ENCODE assay signal across 28 cellular contexts in the genomic region with DNA sequence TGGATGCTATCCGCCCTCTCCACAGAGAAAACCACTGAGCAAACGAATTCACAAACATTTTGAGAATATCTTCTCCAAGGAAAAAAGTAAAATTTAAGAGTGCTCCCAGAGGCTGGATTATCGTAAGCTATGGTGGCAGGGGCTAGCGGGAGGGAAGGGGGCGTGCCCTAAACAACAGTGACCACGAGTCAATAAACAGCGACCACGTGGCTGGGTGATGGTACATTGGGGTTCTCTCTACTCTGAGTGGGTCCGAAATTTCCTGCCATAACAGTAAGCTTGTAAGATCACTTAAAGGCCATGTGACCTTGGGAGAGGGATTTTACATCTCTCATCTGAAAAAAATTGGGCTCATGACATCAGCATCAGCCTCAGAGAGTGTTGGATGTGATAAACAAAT.
"Had no signal": no experiment of that assay in that cellular context is flagged by ENCODE, and none has a peak within 500 bp of the region (broad histone marks: within the 10 kb centered on the region; RNA-seq: fewer than 3 reads in every experiment).

No MANE protein-coding gene starts in this region.

- H3K36me3 ChIP-seq: left lung, pancreas, prostate gland, thyroid gland, transverse colon, upper lobe of left lung, vagina had no signal

- H3K9me3 Mint-ChIP-seq: mesothelial cell of epicardium; naive B cell; natural killer cell; nephron progenitor cell; stimulated activated effector memory CD8-positive, alpha-beta T cell treated with anti-CD3 and anti-CD28 coated beads, Interleukin-12 subunit alpha, Interleukin-12 subunit beta, amount 100 ng/mL, for 72 hours had no signal

- H3K4me1 ChIP-seq: left lung, prostate gland, testis, thyroid gland had no signal

- H3K4me3 Mint-ChIP-seq: mesothelial cell of epicardium; natural killer cell; nephron progenitor cell; stimulated activated effector memory CD8-positive, alpha-beta T cell treated with anti-CD3 and anti-CD28 coated beads, Interleukin-12 subunit alpha, Interleukin-12 subunit beta, amount 100 ng/mL, for 72 hours had no signal

- H3K36me3 Mint-ChIP-seq: mesothelial cell of epicardium, natural killer cell had no signal

- ATAC-seq: left colon; left lung; natural killer cell; pancreas; right cardiac atrium; stimulated activated effector memory CD8-positive, alpha-beta T cell treated with anti-CD3 and anti-CD28 coated beads, Interleukin-12 subunit alpha, Interleukin-12 subunit beta, amount 100 ng/mL, for 72 hours; stimulated activated naive CD8-positive, alpha-beta T cell treated with anti-CD3 and anti-CD28 coated beads, Interleukin-15, Interleukin-2, amounts not matched to agents 100 U/mL and 50 U/mL, for 24 hours had no signal

- DNase-seq: hippocampal formation; kidney; left colon; left lung; mesendoderm; naive B cell; natural killer cell; nephron progenitor cell; nucleus accumbens; pancreas; posterior cingulate gyrus; retina; right cardiac atrium; sigmoid colon; small intestine; spleen; stimulated activated CD4-positive, alpha-beta T cell treated with anti-CD3 and anti-CD28 coated beads, Interleukin-4, amount 100 ng/mL, for 24 hours; stimulated activated naive CD8-positive, alpha-beta T cell treated with anti-CD3 and anti-CD28 coated beads, Interleukin-15, Interleukin-2, amounts not matched to agents 100 U/mL and 50 U/mL, for 24 hours; stomach; testis; thyroid gland; transverse colon; upper lobe of left lung had no signal

- H3K27me3 Mint-ChIP-seq: naive B cell had no signal

- H3K27ac Mint-ChIP-seq: mesothelial cell of epicardium; nephron progenitor cell; stimulated activated effector memory CD8-positive, alpha-beta T cell treated with anti-CD3 and anti-CD28 coated beads, Interleukin-12 subunit alpha, Interleukin-12 subunit beta, amount 100 ng/mL, for 72 hours had no signal

- H3K9me3 ChIP-seq: left lung, pancreas, prostate gland, sigmoid colon, spleen, stomach, testis, thyroid gland, transverse colon, upper lobe of left lung, vagina had no signal

- H3K27ac ChIP-seq: left lung, pancreas, prostate gland, sigmoid colon, spleen, stomach, testis, thyroid gland, transverse colon, upper lobe of left lung, vagina had no signal

- H3K4me1 Mint-ChIP-seq: mesothelial cell of epicardium had no signal

- H3K27me3 ChIP-seq: left lung, pancreas, sigmoid colon, spleen, stomach, testis, thyroid gland, transverse colon, upper lobe of left lung, vagina had no signal

- H3K4me3 ChIP-seq: left lung, lung, pancreas, prostate gland, sigmoid colon, spleen, stomach, testis, thyroid gland, transverse colon, upper lobe of left lung, vagina had no signal
